In genomic region chr7:135620980-135621850, GRCh38 we compare ENCODE assay signal across 1 cellular context.
TF ChIP-seq lines count a peak whose summit lies in the region.

No MANE protein-coding gene starts in this region.

TF ChIP-seq in HEK293, 187 proteins besides CTCF, POLR2A, EP300 and RAD21 (continued from another document):
- TF ChIP-seq, protein P1, sequence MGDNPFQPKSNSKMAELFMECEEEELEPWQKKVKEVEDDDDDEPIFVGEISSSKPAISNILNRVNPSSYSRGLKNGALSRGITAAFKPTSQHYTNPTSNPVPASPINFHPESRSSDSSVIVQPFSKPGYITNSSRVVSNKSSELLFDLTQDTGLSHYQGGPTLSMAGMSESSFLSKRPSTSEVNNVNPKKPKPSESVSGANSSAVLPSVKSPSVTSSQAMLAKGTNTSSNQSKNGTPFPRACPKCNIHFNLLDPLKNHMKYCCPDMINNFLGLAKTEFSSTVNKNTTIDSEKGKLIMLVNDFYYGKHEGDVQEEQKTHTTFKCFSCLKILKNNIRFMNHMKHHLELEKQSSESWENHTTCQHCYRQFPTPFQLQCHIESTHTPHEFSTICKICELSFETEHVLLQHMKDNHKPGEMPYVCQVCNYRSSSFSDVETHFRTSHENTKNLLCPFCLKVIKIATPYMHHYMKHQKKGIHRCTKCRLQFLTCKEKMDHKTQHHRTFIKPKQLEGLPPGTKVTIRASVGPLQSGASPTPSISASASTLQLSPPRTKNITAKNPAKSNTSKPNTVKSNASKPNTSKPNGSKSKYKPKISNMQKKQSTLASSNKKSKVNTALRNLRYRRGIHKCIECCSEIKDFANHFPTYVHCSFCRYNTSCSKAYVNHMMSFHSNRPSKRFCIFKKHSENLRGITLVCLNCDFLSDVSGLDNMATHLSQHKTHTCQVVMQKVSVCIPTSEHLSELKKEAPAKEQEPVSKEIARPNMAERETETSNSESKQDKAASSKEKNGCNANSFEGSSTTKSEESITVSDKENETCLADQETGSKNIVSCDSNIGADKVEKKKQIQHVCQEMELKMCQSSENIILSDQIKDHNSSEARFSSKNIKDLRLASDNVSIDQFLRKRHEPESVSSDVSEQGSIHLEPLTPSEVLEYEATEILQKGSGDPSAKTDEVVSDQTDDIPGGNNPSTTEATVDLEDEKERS (tag by site-specific recombination; IDR thresholded peaks at IDR 0.05): no peak
- no peak for TF ChIP-seq ZNF768 (tag by site-specific recombination; IDR thresholded peaks at IDR 0.05)
- TF ChIP-seq ZNF23 (tag by site-specific recombination; IDR thresholded peaks at IDR 0.05; ENCODE audit: borderline replicate concordance): no peak
- TF ChIP-seq, protein P2, sequence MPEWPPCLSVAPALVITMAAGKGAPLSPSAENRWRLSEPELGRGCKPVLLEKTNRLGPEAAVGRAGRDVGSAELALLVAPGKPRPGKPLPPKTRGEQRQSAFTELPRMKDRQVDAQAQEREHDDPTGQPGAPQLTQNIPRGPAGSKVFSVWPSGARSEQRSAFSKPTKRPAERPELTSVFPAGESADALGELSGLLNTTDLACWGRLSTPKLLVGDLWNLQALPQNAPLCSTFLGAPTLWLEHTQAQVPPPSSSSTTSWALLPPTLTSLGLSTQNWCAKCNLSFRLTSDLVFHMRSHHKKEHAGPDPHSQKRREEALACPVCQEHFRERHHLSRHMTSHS (tag by site-specific recombination; IDR thresholded peaks at IDR 0.05): no peak
- TF ChIP-seq ZNF654 (tag by site-specific recombination; IDR thresholded peaks at IDR 0.05; ENCODE audit: low read depth): peak; percentile 62
- TF ChIP-seq ZNF362 (tag by site-specific recombination; IDR thresholded peaks at IDR 0.05): peak; percentile 41; the same call in 1 of the 2 replicates
